2 cellular contexts compared by ENCODE assay signal in genomic region chr11:65829459-65829858, GRCh38.
TF ChIP-seq lines count a peak whose summit lies in the region.

No MANE protein-coding gene starts in this region.

TF ChIP-seq in GM23338, 12 proteins besides CTCF, POLR2A, EP300 and RAD21:
- TF ChIP-seq ZNF114 (CRISPR knock-in tag; IDR thresholded peaks at IDR 0.05): no peak
- TF ChIP-seq STAT1 (IDR thresholded peaks at IDR 0.05; ENCODE audit: unreplicated experiment): no peak
- no peak for TF ChIP-seq NANOG (IDR thresholded peaks at IDR 0.05; ENCODE audit: borderline replicate concordance)
- no peak for TF ChIP-seq REST (IDR thresholded peaks at IDR 0.05; ENCODE audit: unreplicated experiment)
- no peak for TF ChIP-seq ETS1 (IDR thresholded peaks at IDR 0.05)
- peak; percentile 69 for TF ChIP-seq JUNB (IDR thresholded peaks at IDR 0.05; ENCODE audit: unreplicated experiment)

TF ChIP-seq in K562, 482 proteins besides CTCF, POLR2A, EP300 and RAD21:
- no peak for TF ChIP-seq POLR2H (tag; IDR thresholded peaks at IDR 0.05; ENCODE audit: low read depth)
- no peak for TF ChIP-seq FOXP1 (CRISPR knock-in tag; IDR thresholded peaks at IDR 0.05)
- no peak for TF ChIP-seq KLF13 (tag; IDR thresholded peaks at IDR 0.05; ENCODE audit: borderline replicate concordance, low read depth)
- TF ChIP-seq RBFOX2 (IDR thresholded peaks at IDR 0.05; ENCODE audit: low read depth, low read length): no peak
- TF ChIP-seq GATA2 (CRISPR knock-in tag; IDR thresholded peaks at IDR 0.05): no peak
- TF ChIP-seq STAT5B (CRISPR knock-in tag; IDR thresholded peaks at IDR 0.05): no peak
